Comparison of ENCODE assay signal across 28 cellular contexts in the genomic region with DNA sequence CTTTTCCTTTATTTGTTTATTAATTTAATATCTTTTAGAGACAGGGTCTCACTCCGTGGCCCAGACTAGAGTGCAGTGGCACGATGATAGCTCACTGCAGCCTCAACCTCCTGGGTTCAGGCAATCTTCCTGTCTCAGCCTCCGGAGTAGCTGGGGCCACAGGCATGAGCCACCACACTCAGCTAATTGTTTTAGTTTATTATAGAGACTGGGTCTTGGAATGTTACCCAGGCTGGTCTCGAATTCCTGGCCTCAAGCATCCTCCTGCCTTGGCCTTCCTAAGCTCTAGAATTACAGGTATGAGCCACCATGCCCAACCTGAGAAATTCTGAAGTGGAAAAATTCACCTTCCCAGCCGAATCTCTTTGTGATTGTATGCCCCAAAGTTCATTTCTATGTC.
DNase-seq lines count a peak whose midpoint lies in the region; FAIRE-seq and TF ChIP-seq lines count a peak whose summit lies in the region.
"Had no signal": no experiment of that assay in that cellular context is flagged by ENCODE, and none has a peak within 500 bp of the region (broad histone marks: within the 10 kb centered on the region; RNA-seq: fewer than 3 reads in every experiment).

No MANE protein-coding gene starts in this region.

- no peaks in the 10 kb centered on the region for H3K23me2 ChIP-seq in H1 (ENCODE audit: low read depth, low read length)

- peaks cover 4% of the 10 kb centered on the region for H3K4me1 Mint-ChIP-seq in activated T-cell treated with anti-CD3 and anti-CD28 coated beads, Interleukin-2, amount 50 U/mL, for 24 hours (ENCODE audit: low read depth)
- H3K4me1 Mint-ChIP-seq: B cell, T-cell had no signal

- H3K4me1 ChIP-seq in HEK293 (ENCODE audit: control insufficient read depth, insufficient read depth, low read length) (no peaks in the 10 kb centered on the region), H1 (replicated peaks in 1 of 4; ENCODE audit: control insufficient read depth in 3 of 4, insufficient read depth in 4 of 4, low read length in 3 of 4) (peaks cover 0 to 3% (median 0%) of the 10 kb centered on the region in 4 experiments; a peak in 2 of 7 replicates), neuronal stem cell (ENCODE audit: control insufficient read depth in 2 of 2, insufficient read depth in 1 of 2, low read depth in 1 of 2, low read length in 2 of 2) (peaks cover 0 to 14% of the 10 kb centered on the region in 2 donors)

- peak; percentile 45 for DNase-seq in ELF-1 (ENCODE audit: low read depth, low spot score)
- no peak for DNase-seq in H1 (ENCODE audit: low read depth in 1 of 2, low spot score in 2 of 2)
- DNase-seq in renal cortical epithelial cell (ENCODE audit: low read depth) = peak; percentile 36
- no peak for DNase-seq in NCI-H146 (lab: John Stamatoyannopoulos, UW)
- DNase-seq in activated T-cell treated with anti-CD3 and anti-CD28 coated beads, Interleukin-2, amount 50 U/mL, for 24 hours = no peak
- DNase-seq in neuronal stem cell (ENCODE audit: low spot score) = no peak
- DNase-seq: Caco-2; CD8-positive, alpha-beta T cell; DMS153; H9; MV-4-11; NCI-H1105; NCI-H1436 treated with DMSO at 0.1 percent for 48 hours; NCI-H1930; NCI-H2107; NCI-H446 treated with DMSO at 0.1 percent for 48 hours; NCI-H526; NK-92 treated with Interleukin-12 subunit alpha and Interleukin-12 subunit beta, amount 100 ng/mL, for 24 hours; PC-9; Right ventricle myocardium superior; T-cell had no signal

- no peak overlapping the region for H3K27ac ChIP-seq in HEK293 (ENCODE audit: extremely low read depth, low read depth, low read length)
- H3K27ac ChIP-seq in H1 (ENCODE audit: low read depth, low read length) = no peak overlapping the region
- H3K27ac ChIP-seq in neuronal stem cell (replicated peaks; ENCODE audit: low read length) = no peak overlapping the region
- H3K27ac ChIP-seq: C4-2B, HL-60, PC-9, SJSA1 had no signal

- 88% methylated on average over 5 of the region's 5 CpGs; no CpG with 5 or more reads in 1 of the 2 experiments for WGBS in H1 (ENCODE audit: extremely low coverage in 1 of 2, insufficient coverage in 1 of 2, insufficient read length in 1 of 2, insufficient replicate concordance in 2 of 2, low coverage in 1 of 2, low lambda C conversion rate in 2 of 2, missing lambda C conversion rate in 1 of 2), 2 experiments
- no CpG with 5 or more reads among the region's 5 CpGs for WGBS in neuronal stem cell (ENCODE audit: extremely low coverage in 2 of 2, insufficient read length in 2 of 2, insufficient replicate concordance in 1 of 2), 2 donors

- CTCF ChIA-PET in HEK293 (lab: Yijun Ruan, JAX) (no interaction called here), H1 (lab: Charles Lee; ENCODE audit: partially characterized antibody) (interaction anchor here (0.9 kb wide), 1 partner anchor 35 kb away, joined by 5 read pairs; no protein-coding TSS in a partner anchor)

- no peak for FAIRE-seq in H1 (lab: Jason Lieb, UNC)
- FAIRE-seq: GM18507 had no signal

- no peaks in the 10 kb centered on the region for H3K79me2 ChIP-seq in H1 (ENCODE audit: control insufficient read depth in 1 of 2, insufficient read depth in 2 of 2, low read length in 2 of 2)

- no peak overlapping the region for H2BK120ac ChIP-seq in H1 (replicated peaks; ENCODE audit: low read depth, low read length)
- no peak overlapping the region for H2BK120ac ChIP-seq in neuronal stem cell (ENCODE audit: low read depth, low read length)

- H3K14ac ChIP-seq in H1 (ENCODE audit: insufficient read length) (no peak overlapping the region), neuronal stem cell (ENCODE audit: low read length) (no peak overlapping the region)

- no peak overlapping the region for H2BK20ac ChIP-seq in H1 (ENCODE audit: low read length)

- no peaks in the 10 kb centered on the region for H4K20me1 ChIP-seq in H1 (replicated peaks in 1 of 2; ENCODE audit: control insufficient read depth in 1 of 2, insufficient read depth in 2 of 2, low read length in 2 of 2)

- H2AFZ ChIP-seq in H1 (ENCODE audit: low read length) = no peak overlapping the region
- H2AFZ ChIP-seq in neuronal stem cell (ENCODE audit: low read length) = no peak overlapping the region
- H2AFZ ChIP-seq: PC-9 had no signal

- H3K4ac ChIP-seq in H1 (replicated peaks; ENCODE audit: insufficient read length, low read depth, low read length) (no peak overlapping the region), neuronal stem cell (ENCODE audit: low read length) (no peak overlapping the region)

- POLR2A ChIA-PET in HEK293 (lab: Yijun Ruan, JAX) = interaction anchor here (0.6 kb wide), 1 partner anchor 9 kb away, joined by 3 read pairs; no protein-coding TSS in a partner anchor
- POLR2A ChIA-PET in H1 (lab: Charles Lee; ENCODE audit: partially characterized antibody) = no interaction called here

- TF ChIP-seq RAD21 in H1 (IDR thresholded peaks at IDR 0.05 in 1 of 2, conservative IDR thresholded peaks at IDR 0.05 in 1 of 2; ENCODE audit: low read depth in 2 of 2, low read length in 2 of 2) = no peak

- H3K79me1 ChIP-seq in H1 (ENCODE audit: low read depth, low read length) (no peaks in the 10 kb centered on the region), neuronal stem cell (ENCODE audit: low read depth, low read length) (no peaks in the 10 kb centered on the region)

- H3K4me3 ChIP-seq in HEK293 (ENCODE audit: low read depth, low read length) (no peak overlapping the region), H1 (ENCODE audit: extremely low read depth in 1 of 4, insufficient read depth in 2 of 4, low read depth in 3 of 4, low read length in 4 of 4) (no peak overlapping the region), neuronal stem cell (ENCODE audit: low read length in 2 of 2) (no peak overlapping the region)
- H3K4me3 ChIP-seq: PC-9, SJSA1 had no signal

- no peak overlapping the region for H4K8ac ChIP-seq in H1 (ENCODE audit: extremely low read depth, insufficient read depth, low read length)
- no peak overlapping the region for H4K8ac ChIP-seq in neuronal stem cell (ENCODE audit: low read depth, low read length)

- H3K18ac ChIP-seq in H1 (ENCODE audit: extremely low read depth, low read length) (no peak overlapping the region), neuronal stem cell (ENCODE audit: low read length) (no peak overlapping the region)

- no peaks in the 10 kb centered on the region for H3K9me3 ChIP-seq in HEK293 (ENCODE audit: control insufficient read depth, insufficient read depth, low read depth, low read length)
- H3K9me3 ChIP-seq in H1 (ENCODE audit: insufficient read depth in 2 of 2, low read depth in 1 of 2, low read length in 1 of 2) = no peaks in the 10 kb centered on the region
- no peaks in the 10 kb centered on the region for H3K9me3 ChIP-seq in neuronal stem cell (replicated peaks in 1 of 2; ENCODE audit: control insufficient read depth in 2 of 2, insufficient read depth in 1 of 2, low read depth in 1 of 2, low read length in 2 of 2)
- H3K9me3 ChIP-seq: SJSA1 had no signal

- no peak overlapping the region for H4K5ac ChIP-seq in H1 (ENCODE audit: insufficient read length, low read depth, low read length)

- no peak overlapping the region for H4K91ac ChIP-seq in H1 (replicated peaks; ENCODE audit: insufficient read length, low read length)
- H4K91ac ChIP-seq in neuronal stem cell (ENCODE audit: low read depth, low read length, poor library complexity) = no peak overlapping the region

- no peak for TF ChIP-seq EP300 in H1 (IDR thresholded peaks at IDR 0.05; ENCODE audit: borderline replicate concordance in 1 of 2, low read depth in 2 of 2, low read length in 2 of 2)

- no peak overlapping the region for H3K9ac ChIP-seq in H1 (replicated peaks in 1 of 4; ENCODE audit: extremely low read depth in 1 of 4, low read depth in 3 of 4, low read length in 3 of 4)
- H3K9ac ChIP-seq in neuronal stem cell (ENCODE audit: low read depth, low read length, poor library complexity) = no peak overlapping the region

- no peak overlapping the region for H3K27ac Mint-ChIP-seq in activated T-cell treated with anti-CD3 and anti-CD28 coated beads, Interleukin-2, amount 50 U/mL, for 24 hours
- H3K27ac Mint-ChIP-seq: B cell; CD8-positive, alpha-beta T cell; H9; IgD-negative memory B cell; T-cell had no signal

- no peak for TF ChIP-seq CTCF in HEK293 (tag by site-specific recombination; IDR thresholded peaks at IDR 0.05)
- no peak for TF ChIP-seq CTCF in H1 (IDR thresholded peaks at IDR 0.05; ENCODE audit: control extremely low read depth in 1 of 3, insufficient read depth in 1 of 3, low read depth in 1 of 3, low read length in 3 of 3)

- H3K4me2 ChIP-seq in H1 (ENCODE audit: insufficient read depth in 1 of 2, low read depth in 2 of 2, low read length in 2 of 2) (no peak overlapping the region), neuronal stem cell (ENCODE audit: insufficient read depth, low read length, poor library complexity, severe bottlenecking) (no peak overlapping the region)
- H3K4me2 ChIP-seq: PC-9 had no signal

- no peak overlapping the region for H2AK5ac ChIP-seq in H1 (ENCODE audit: low read depth, low read length)
- H2AK5ac ChIP-seq in neuronal stem cell (ENCODE audit: low read depth, low read length) = no peak overlapping the region

- TF ChIP-seq POLR2A in H1 (IDR thresholded peaks at IDR 0.05; ENCODE audit: control extremely low read depth in 1 of 2, low read depth in 2 of 2, low read length in 2 of 2) = no peak

- H3K36me3 Mint-ChIP-seq in activated T-cell treated with anti-CD3 and anti-CD28 coated beads, Interleukin-2, amount 50 U/mL, for 24 hours (ENCODE audit: low read depth) = no peaks in the 10 kb centered on the region

- no peak overlapping the region for H2BK5ac ChIP-seq in H1 (ENCODE audit: low read depth, low read length)
- H2BK5ac ChIP-seq in neuronal stem cell (ENCODE audit: low read length) = no peak overlapping the region

- H2BK12ac ChIP-seq in H1 (ENCODE audit: low read depth, low read length) = no peak overlapping the region
- no peak overlapping the region for H2BK12ac ChIP-seq in neuronal stem cell (ENCODE audit: low read length)

- H3K23ac ChIP-seq in H1 (ENCODE audit: insufficient read length) = no peak overlapping the region
- H3K23ac ChIP-seq in neuronal stem cell (ENCODE audit: low read depth, low read length, poor library complexity) = no peak overlapping the region

- H3K27me3 ChIP-seq in H1 (replicated peaks in 1 of 4; ENCODE audit: control insufficient read depth in 3 of 4, extremely low read depth in 1 of 4, insufficient read depth in 3 of 4, low read length in 3 of 4) (peaks cover 0 to 1% (median 0%) of the 10 kb centered on the region in 4 experiments; a peak in 2 of 7 replicates), neuronal stem cell (ENCODE audit: control insufficient read depth in 3 of 3, insufficient read depth in 3 of 3, low read depth in 1 of 3, low read length in 3 of 3) (no peaks in the 10 kb centered on the region)
- H3K27me3 ChIP-seq: SJSA1 had no signal

- no peak overlapping the region for H2BK15ac ChIP-seq in H1 (ENCODE audit: low read length)
- H2BK15ac ChIP-seq in neuronal stem cell (ENCODE audit: low read length) = no peak overlapping the region

- H3K27me3 Mint-ChIP-seq in activated T-cell treated with anti-CD3 and anti-CD28 coated beads, Interleukin-2, amount 50 U/mL, for 24 hours = no peaks in the 10 kb centered on the region
- H3K27me3 Mint-ChIP-seq: B cell, IgD-negative memory B cell, T-cell had no signal

- no peak overlapping the region for H3K56ac ChIP-seq in H1 (replicated peaks; ENCODE audit: insufficient read length, low read depth, low read length)

- H3K9me3 Mint-ChIP-seq in activated T-cell treated with anti-CD3 and anti-CD28 coated beads, Interleukin-2, amount 50 U/mL, for 24 hours = no peaks in the 10 kb centered on the region
- H3K9me3 Mint-ChIP-seq: CD8-positive, alpha-beta T cell; H9; IgD-negative memory B cell; T-cell had no signal

- H3K36me3 ChIP-seq in HEK293 (ENCODE audit: control insufficient read depth in 2 of 2, insufficient read depth in 1 of 2, low read length in 2 of 2) (no peaks in the 10 kb centered on the region), H1 (ENCODE audit: control insufficient read depth in 2 of 4, insufficient read depth in 4 of 4, low read length in 3 of 4) (no peaks in the 10 kb centered on the region), neuronal stem cell (replicated peaks in 1 of 2; ENCODE audit: control insufficient read depth in 2 of 2, insufficient read depth in 2 of 2, low read length in 2 of 2) (no peaks in the 10 kb centered on the region)
- H3K36me3 ChIP-seq: SJSA1 had no signal

- H3K4me3 Mint-ChIP-seq in activated T-cell treated with anti-CD3 and anti-CD28 coated beads, Interleukin-2, amount 50 U/mL, for 24 hours = no peak overlapping the region
- H3K4me3 Mint-ChIP-seq: B cell; CD8-positive, alpha-beta T cell; H9; IgD-negative memory B cell; T-cell had no signal

Comparison
In these comparisons a context has a peak if more than half of its experiments do, and no peak if none do; other contexts are left out.
1. DNase-seq: peak in ELF-1 (single experiment) and renal cortical epithelial cell (single experiment); none in H1 (0 of 2), NCI-H146 (single experiment), activated T-cell treated with anti-CD3 and anti-CD28 coated beads, Interleukin-2, amount 50 U/mL, for 24 hours (single experiment) and neuronal stem cell (single experiment).